8 cellular contexts compared by ENCODE assay signal in the genomic region with DNA sequence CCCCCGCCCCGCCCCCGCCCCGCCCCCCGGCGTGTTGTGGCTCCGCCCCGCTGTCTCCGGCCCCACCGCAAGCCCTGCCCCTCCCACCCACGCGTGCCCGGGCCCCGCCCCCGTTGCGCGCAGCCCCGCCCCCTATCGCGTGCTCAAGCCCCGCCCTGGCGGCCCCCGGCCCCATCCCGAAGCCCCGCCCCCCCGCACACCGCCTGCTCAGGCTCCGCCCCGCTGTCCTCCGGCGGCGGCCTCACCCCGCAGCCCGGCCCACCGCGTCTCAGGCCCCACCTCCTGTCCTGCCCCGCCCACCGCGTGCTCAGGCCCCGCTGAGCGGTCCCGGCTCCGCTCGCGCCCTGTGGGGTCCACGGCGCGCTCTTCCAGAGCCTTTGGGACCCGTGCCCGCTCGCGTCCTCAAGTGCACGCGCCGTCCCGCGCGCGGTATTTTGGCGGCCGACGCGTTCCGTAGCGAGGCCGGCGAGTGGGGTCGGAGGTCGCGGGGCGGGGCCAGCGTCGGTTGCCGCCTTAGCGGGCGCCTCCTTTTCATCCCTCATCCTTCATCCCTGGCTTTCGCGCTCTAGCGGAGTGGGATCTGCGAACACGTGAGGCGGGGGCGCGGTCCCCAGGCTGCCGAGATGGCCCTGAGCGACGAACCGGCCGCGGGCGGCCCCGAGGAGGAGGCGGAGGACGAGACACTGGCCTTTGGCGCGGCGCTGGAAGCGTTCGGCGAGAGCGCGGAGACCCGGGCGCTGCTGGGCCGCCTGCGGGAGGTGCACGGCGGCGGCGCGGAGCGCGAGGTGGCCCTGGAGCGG. TPM values are rescaled to one million over a fixed set of nuclear protein-coding genes. Genes with fewer than 3 reads are reported as not detected.
A peak's percentile ranks its signal among the peaks of the same experiment; 100 is the strongest.
DNase-seq lines count a peak whose midpoint lies in the region; ATAC-seq lines count a peak whose summit lies in the region.

Gene TBCD (plus strand): TSS at position 495 of the 800 bp plus-strand sequence. CDS start 129 bp downstream, at position 624.

- H3K23ac ChIP-seq in mesenchymal stem cell (ENCODE audit: low read length in 2 of 2): peak within 1 kb of the TSS in 1 of 2 experiments; percentile 98

- peak within 1 kb of the TSS in 5 of 7 donors; percentile 30 to 90 (median 66) for H3K27ac Mint-ChIP-seq in CD4-positive, alpha-beta memory T cell
- H3K27ac Mint-ChIP-seq in effector memory CD8-positive, alpha-beta T cell: peak within 1 kb of the TSS in 1 of 2 donors; percentile 53

- intact Hi-C loops in CD4-positive, alpha-beta memory T cell (cut with micrococcal nuclease): loop anchor here (1.0 to 5.0 kb wide), 4 partner anchors 35 to 299 kb away; partner anchors contain the start of genes CYBC1, FN3KRP, RAB40B and WDR45B

- peak within 1 kb of the TSS; percentile 71 to 90 (median 81) for H3K4me3 Mint-ChIP-seq in CD4-positive, alpha-beta memory T cell
- peak within 1 kb of the TSS; percentile 82 to 86 for H3K4me3 Mint-ChIP-seq in effector memory CD8-positive, alpha-beta T cell

- peaks cover 24% of the 10 kb centered on the region for H3K4me1 ChIP-seq in CD4-positive, alpha-beta memory T cell (ENCODE audit: insufficient read depth, low read length)
- H3K4me1 ChIP-seq in mesenchymal stem cell (ENCODE audit: control insufficient read depth, insufficient read depth, low read depth, low read length): peaks cover 12% of the 10 kb centered on the region

- peak within 1 kb of the TSS in 1 of 2 experiments; percentile 90 for H3K14ac ChIP-seq in mesenchymal stem cell (ENCODE audit: low read length in 2 of 2)

- H3K4me1 Mint-ChIP-seq in CD4-positive, alpha-beta memory T cell: peaks cover 15 to 34% (median 22%) of the 10 kb centered on the region in 4 donors
- peaks cover 21 to 26% of the 10 kb centered on the region in 2 donors for H3K4me1 Mint-ChIP-seq in effector memory CD8-positive, alpha-beta T cell (ENCODE audit: low read depth in 2 of 2)

- CTCF ChIA-PET in CD4-positive, alpha-beta memory T cell (lab: Charles Lee; ENCODE audit: partially characterized antibody): no interaction called here

- peak within 1 kb of the TSS; percentile 89 for H4K91ac ChIP-seq in mesenchymal stem cell (ENCODE audit: low read length)

- H3K36me3 ChIP-seq in CD4-positive, alpha-beta memory T cell (ENCODE audit: insufficient read depth, low read length): no peaks in the 10 kb centered on the region
- peaks cover 3 to 6% of the 10 kb centered on the region in 2 experiments for H3K36me3 ChIP-seq in mesenchymal stem cell (ENCODE audit: control insufficient read depth in 1 of 2, insufficient read depth in 2 of 2, low read depth in 1 of 2, low read length in 2 of 2)

- H3K9me3 ChIP-seq in CD4-positive, alpha-beta memory T cell (ENCODE audit: control insufficient read depth in 1 of 2, low read length in 2 of 2): no peaks in the 10 kb centered on the region
- peaks cover 5% of the 10 kb centered on the region for H3K9me3 ChIP-seq in mesenchymal stem cell (ENCODE audit: control insufficient read depth, low read length)

- no peaks in the 10 kb centered on the region for H3K27me3 ChIP-seq in CD4-positive, alpha-beta memory T cell (ENCODE audit: insufficient read depth, low read length)
- H3K27me3 ChIP-seq in mesenchymal stem cell (ENCODE audit: control insufficient read depth in 1 of 2, insufficient read depth in 1 of 2, low read length in 2 of 2): no peaks in the 10 kb centered on the region

- H2BK120ac ChIP-seq in mesenchymal stem cell (ENCODE audit: low read depth, low read length): peak within 1 kb of the TSS; percentile 75

- H3K27ac ChIP-seq in CD4-positive, alpha-beta memory T cell (ENCODE audit: low read depth, low read length): peak within 1 kb of the TSS; percentile 55
- H3K27ac ChIP-seq in mesenchymal stem cell (ENCODE audit: low read length, poor library complexity, severe bottlenecking): no peak within 1 kb of the TSS

- peak within 1 kb of the TSS; percentile 67 for H4K8ac ChIP-seq in mesenchymal stem cell (ENCODE audit: low read length)

- peak within 1 kb of the TSS; percentile 100 for H2BK15ac ChIP-seq in mesenchymal stem cell (ENCODE audit: low read depth, poor library complexity, severe bottlenecking)

- H3K18ac ChIP-seq in mesenchymal stem cell (ENCODE audit: low read depth in 1 of 2, low read length in 2 of 2): peak within 1 kb of the TSS; percentile 93 to 96

- ATAC-seq in GM19467 (IDR thresholded peaks at IDR 0.05; ENCODE audit: unreplicated experiment): peak; percentile 67
- ATAC-seq in effector memory CD8-positive, alpha-beta T cell (replicated peaks): peak; percentile 73

- peaks cover 0 to 11% of the 10 kb centered on the region in 2 donors for H3K36me3 Mint-ChIP-seq in CD4-positive, alpha-beta memory T cell
- peaks cover 10% of the 10 kb centered on the region for H3K36me3 Mint-ChIP-seq in effector memory CD8-positive, alpha-beta T cell (ENCODE audit: insufficient read depth)

- peak within 1 kb of the TSS in 1 of 2 experiments; percentile 69 for H3K4ac ChIP-seq in mesenchymal stem cell (ENCODE audit: low read depth in 1 of 2, low read length in 2 of 2)

- peak within 1 kb of the TSS; percentile 95 for H2AFZ ChIP-seq in mesenchymal stem cell (ENCODE audit: low read depth, low read length)

- peaks cover 27% of the 10 kb centered on the region for H3K79me1 ChIP-seq in mesenchymal stem cell (replicated peaks; ENCODE audit: low read length, poor library complexity, severe bottlenecking)

- DNase-seq in CD4-positive, alpha-beta memory T cell: peak; percentile 86 to 91 (median 89)
- peak; percentile 71 for DNase-seq in HS-27A (ENCODE audit: low read depth)
- peak; percentile 82 for DNase-seq in NOMO-1 treated with dmso at 0.1 percent for 144 hours (lab: John Stamatoyannopoulos, UW; ENCODE audit: unreplicated experiment)
- DNase-seq in activated CD8-positive, alpha-beta memory T cell treated with anti-CD3 and anti-CD28 coated beads for 48 hours (ENCODE audit: low read depth in 2 of 3, low spot score in 2 of 3): peak; percentile 73 to 78 (median 74)
- peak; percentile 74 to 77 (median 77) for DNase-seq in effector memory CD8-positive, alpha-beta T cell
- peak; percentile 89 for DNase-seq in mesenchymal stem cell
- DNase-seq in stimulated activated CD8-positive, alpha-beta memory T cell treated with anti-CD3 and anti-CD28 coated beads, Interleukin-12 subunit alpha, Interleukin-12 subunit beta, amount 100 ng/mL, for 1 hour (ENCODE audit: low read depth): peak; percentile 65

- H3K9ac ChIP-seq in mesenchymal stem cell (ENCODE audit: low read length): peak within 1 kb of the TSS; percentile 87

- H3K9me3 Mint-ChIP-seq in CD4-positive, alpha-beta memory T cell: peaks cover 0 to 4% (median 0%) of the 10 kb centered on the region in 8 donors
- no peaks in the 10 kb centered on the region for H3K9me3 Mint-ChIP-seq in effector memory CD8-positive, alpha-beta T cell

- peak within 1 kb of the TSS; percentile 57 to 77 for H3K4me3 ChIP-seq in CD4-positive, alpha-beta memory T cell (ENCODE audit: low read length in 2 of 2)
- H3K4me3 ChIP-seq in mesenchymal stem cell (ENCODE audit: insufficient read depth in 1 of 2, low read depth in 1 of 2, low read length in 2 of 2): peak within 1 kb of the TSS; percentile 93

- H2BK12ac ChIP-seq in mesenchymal stem cell (ENCODE audit: low read length in 2 of 2): peak within 1 kb of the TSS in 1 of 2 experiments; percentile 10

- peak within 1 kb of the TSS; percentile 97 for H3K4me2 ChIP-seq in mesenchymal stem cell (ENCODE audit: low read length, poor library complexity, severe bottlenecking)

- H2BK5ac ChIP-seq in mesenchymal stem cell (ENCODE audit: low read depth, low read length, poor library complexity, severe bottlenecking): peak within 1 kb of the TSS; percentile 47

- H3K27me3 Mint-ChIP-seq in CD4-positive, alpha-beta memory T cell: no peaks in the 10 kb centered on the region
- no peaks in the 10 kb centered on the region for H3K27me3 Mint-ChIP-seq in effector memory CD8-positive, alpha-beta T cell

- H2AK5ac ChIP-seq in mesenchymal stem cell (ENCODE audit: low read length, severe bottlenecking): no peak within 1 kb of the TSS

- POLR2A ChIA-PET in CD4-positive, alpha-beta memory T cell (lab: Charles Lee; ENCODE audit: partially characterized antibody): interaction anchor here (1.0 to 1.1 kb wide), 2 partner anchors 16 to 104 kb away, joined by 3 read pairs; partner anchors contain the start of gene FN3K

- WGBS in mesenchymal stem cell: 0% methylated on average over 41 of the region's 114 CpGs

RNA-seq across cellular contexts. Expression of gene TBCD, which starts in this region (rescaled TPM):
- total RNA-seq in CD4-positive, alpha-beta memory T cell: 100 to 1,000 TPM; 257 to 263 TPM
- 100 to 1,000 TPM; 102 to 126 TPM for polyA plus RNA-seq in CD4-positive, alpha-beta memory T cell
- polyA plus RNA-seq in mesenchymal stem cell (2013, experiment 1 of 2): 21.3 TPM
- 19.9 TPM for polyA plus RNA-seq in mesenchymal stem cell (2013, experiment 2 of 2)
